8 cellular contexts compared by ENCODE assay signal in genomic region chr11:9385288-9385902, GRCh38. TPM values are rescaled to one million over a fixed set of nuclear protein-coding genes. Genes with fewer than 3 reads are reported as not detected.
DNase-seq lines count a peak whose midpoint lies in the region; ATAC-seq and TF ChIP-seq lines count a peak whose summit lies in the region.

No MANE protein-coding gene starts in this region.

- CTCF ChIA-PET in AG04450 (lab: Charles Lee) = interaction anchor here (0.8 to 2.2 kb wide), 8 partner anchors 13 to 248 kb away, joined by 3 to 8 read pairs (median 4); no protein-coding TSS in a partner anchor

- no peak for TF ChIP-seq EP300 in ovary (IDR thresholded peaks at IDR 0.05)

- H3K9ac ChIP-seq in HUES6 (ENCODE audit: low read length) = peak overlapping the region; percentile 99

- H3K36me3 ChIP-seq in HUES6 (ENCODE audit: control insufficient read depth, insufficient read depth, low read length) (peaks cover 38% of the 10 kb centered on the region), ovary (no peaks in the 10 kb centered on the region)

- H3K4me1 ChIP-seq in HUES6 (ENCODE audit: control insufficient read depth, insufficient read depth, low read length) = peaks cover 19% of the 10 kb centered on the region
- H3K4me1 ChIP-seq in ovary (ENCODE audit: insufficient read depth) = peaks cover 3% of the 10 kb centered on the region

- 1 to 2% (median 2%) methylated on average over 11 of the region's 11 CpGs for WGBS in ovary, 3 donors

- DNase-seq in AG04450 (ENCODE audit: low read depth, low spot score) (no peak), foreskin fibroblast (no peak), ovary (no peak), glomerular visceral epithelial cell (ENCODE audit: extremely low spot score) (no peak)

- TF ChIP-seq CTCF in AG04450 (IDR thresholded peaks at IDR 0.05; ENCODE audit: low read depth, low read length) (no peak; the same call in 1 of the 2 replicates), VCaP (conservative IDR thresholded peaks at IDR 0.05) (0 out of 2 replicates have a peak, but pooled peaks have one; percentile 15), foreskin fibroblast (IDR thresholded peaks at IDR 0.05; ENCODE audit: low read depth, low read length) (no peak), ovary (IDR thresholded peaks at IDR 0.05) (no peak)

- POLR2A ChIA-PET in AG04450 (lab: Yijun Ruan, JAX) = interaction anchor here (0.5 to 2.2 kb wide), 10 partner anchors 21 to 216 kb away, joined by 3 to 18 read pairs (median 6); partner anchors contain the start of genes DENND5A, TMEM41B, WEE1 and ZNF143

- no peaks in the 10 kb centered on the region for H3K27me3 ChIP-seq in AG04450 (ENCODE audit: control insufficient read depth, insufficient read depth, low read length)
- no peaks in the 10 kb centered on the region for H3K27me3 ChIP-seq in HUES6 (ENCODE audit: control insufficient read depth, insufficient read depth, low read length)
- no peaks in the 10 kb centered on the region for H3K27me3 ChIP-seq in ovary

- H3K27ac ChIP-seq in AG04450 (ENCODE audit: low read depth, low read length) (peak overlapping the region; percentile 89), HUES6 (ENCODE audit: low read depth, low read length) (peak overlapping the region; percentile 99), VCaP (peak overlapping the region; percentile 91), ovary (peak overlapping the region; percentile 26 to 83)

- ATAC-seq in GM19023 (IDR thresholded peaks at IDR 0.05; ENCODE audit: unreplicated experiment) (peak; percentile 19), HG02973 (IDR thresholded peaks at IDR 0.05; ENCODE audit: unreplicated experiment) (no peak)

- H3K4me3 ChIP-seq in AG04450 (ENCODE audit: low read depth, low read length) (peak overlapping the region; percentile 93), HUES6 (ENCODE audit: low read depth, low read length) (peak overlapping the region; percentile 85), foreskin fibroblast (ENCODE audit: low read depth in 1 of 2, low read length in 2 of 2) (peak overlapping the region; percentile 74 to 99), ovary (peak overlapping the region; percentile 61)

- H3K9me3 ChIP-seq in AG04450 (ENCODE audit: control insufficient read depth, insufficient read depth, low read length) = no peaks in the 10 kb centered on the region; the same call in 1 of the 2 replicates
- H3K9me3 ChIP-seq in HUES6 (ENCODE audit: control insufficient read depth, insufficient read depth, low read depth, low read length) = no peaks in the 10 kb centered on the region
- H3K9me3 ChIP-seq in ovary = no peaks in the 10 kb centered on the region

- TF ChIP-seq POLR2A in ovary (IDR thresholded peaks at IDR 0.05) = no peak

- intact Hi-C loops in ovary (cut with DNase I) = no loop called here

RNA-seq across cellular contexts. Expression of gene IPO7, which starts 0.9 kb away (rescaled TPM):
- polyA plus RNA-seq in AG04450 (2011; rRNA removed) (66.9 and 80.6 TPM in 2 replicates), ovary (10 to 100 TPM; 32.3 to 57.2 TPM)
- 61.3 and 130 TPM in 2 replicates for polyA minus RNA-seq in AG04450 (2011; rRNA and poly(A)+ RNA removed)
- 100 to 1,000 TPM in 5 of 7 donors, 10 to 100 TPM in 2; 74.6 to 122 (median 108) TPM for total RNA-seq in ovary
